28 cellular contexts compared by ENCODE assay signal in the genomic region with DNA sequence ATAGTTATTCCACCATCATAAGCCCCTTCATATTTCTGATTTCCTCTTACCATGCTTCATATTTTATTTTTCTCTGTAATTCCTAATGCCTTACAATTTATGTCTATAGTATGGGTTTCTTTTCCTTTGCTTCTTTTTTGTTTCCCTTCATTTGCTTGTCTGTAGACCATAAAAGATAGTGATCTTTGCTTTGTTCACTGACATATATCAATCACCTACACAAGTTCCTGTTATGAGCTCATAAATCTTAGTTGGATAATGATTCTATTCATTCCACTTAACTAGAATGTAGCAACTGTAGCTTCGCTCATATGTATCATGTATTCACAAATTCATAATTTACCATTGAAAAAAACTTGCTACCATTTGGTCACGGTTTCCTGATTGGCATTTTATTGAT.
"Had no signal": no experiment of that assay in that cellular context is flagged by ENCODE, and none has a peak within 500 bp of the region (broad histone marks: within the 10 kb centered on the region; RNA-seq: fewer than 3 reads in every experiment).

No MANE protein-coding gene starts in this region.

- H3K36me3 ChIP-seq: colonic mucosa, esophagus muscularis mucosa, esophagus squamous epithelium, gastrocnemius medialis, gastroesophageal sphincter, heart left ventricle, heart right ventricle had no signal

- H3K4me2 ChIP-seq: hepatocyte had no signal

- DNase-seq: colonic mucosa; cortex of kidney; dermis blood vessel endothelial cell; dorsolateral prefrontal cortex; effector CD4-positive, alpha-beta T cell; effector CD8-positive, alpha-beta T cell; effector memory CD4-positive, alpha-beta T cell; effector memory CD8-positive, alpha-beta T cell; endodermal cell; erythroblast; esophagus squamous epithelium; foreskin fibroblast; foreskin keratinocyte; foreskin melanocyte; gastrocnemius medialis; glutamatergic neuron; head of caudate nucleus; heart left ventricle; heart right ventricle had no signal

- H3K4me3 ChIP-seq: colonic mucosa, coronary artery, dorsolateral prefrontal cortex, esophagus muscularis mucosa, esophagus squamous epithelium, gastrocnemius medialis, gastroesophageal sphincter, heart left ventricle, heart right ventricle, hepatocyte had no signal

- H3K9me3 ChIP-seq: colonic mucosa, esophagus muscularis mucosa, esophagus squamous epithelium, gastrocnemius medialis, gastroesophageal sphincter, heart left ventricle, heart right ventricle had no signal

- FAIRE-seq: endometrium, endothelial cell of umbilical vein, frontal cortex had no signal

- H3K27ac ChIP-seq: colonic mucosa, coronary artery, dorsolateral prefrontal cortex, epithelial cell of prostate, esophagus muscularis mucosa, esophagus squamous epithelium, foreskin keratinocyte, gastrocnemius medialis, gastroesophageal sphincter, heart left ventricle, heart right ventricle, hepatocyte had no signal

- H3K27me3 ChIP-seq: colonic mucosa, dorsolateral prefrontal cortex, esophagus muscularis mucosa, esophagus squamous epithelium, foreskin keratinocyte, gastrocnemius medialis, gastroesophageal sphincter, heart left ventricle, heart right ventricle, hepatocyte had no signal

- ATAC-seq: effector memory CD8-positive, alpha-beta T cell; esophagus mucosa; foreskin keratinocyte; gastrocnemius medialis; gastroesophageal sphincter; heart left ventricle; heart right ventricle had no signal

- H3K4me1 ChIP-seq: colonic mucosa, esophagus muscularis mucosa, esophagus squamous epithelium, foreskin keratinocyte, gastrocnemius medialis, gastroesophageal sphincter, heart left ventricle, heart right ventricle had no signal

- H2AFZ ChIP-seq: hepatocyte had no signal

- H3K79me2 ChIP-seq: hepatocyte had no signal
